Comparison of ENCODE assay signal across 10 cellular contexts in the genomic region with DNA sequence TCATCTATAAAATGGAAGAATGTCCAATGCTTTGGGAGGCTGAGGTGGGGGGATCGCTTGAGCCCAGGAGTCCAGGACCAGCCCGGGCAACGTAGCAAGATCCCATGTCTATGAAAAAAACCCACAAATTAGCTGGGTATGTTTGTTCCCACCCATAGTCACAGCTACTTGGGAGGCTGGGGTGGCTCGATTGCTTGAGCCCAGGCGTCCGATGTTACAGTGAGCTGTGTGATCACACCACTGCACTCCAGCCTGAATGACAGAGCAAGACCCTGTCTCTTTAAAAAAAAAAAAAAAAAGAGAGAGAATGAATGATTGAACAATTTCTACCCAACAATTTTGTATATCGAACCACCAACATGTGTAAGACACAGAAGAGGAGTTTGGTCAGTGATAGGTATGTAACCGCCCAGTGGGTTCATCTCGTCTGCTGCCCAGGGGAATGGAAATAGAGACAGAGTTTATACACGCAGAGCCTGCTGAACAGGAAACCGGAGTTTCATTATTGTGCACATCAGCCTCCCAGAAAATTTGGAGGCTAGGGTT. TPM values are rescaled to one million over a fixed set of nuclear protein-coding genes. Genes with fewer than 3 reads are reported as not detected.
A peak's percentile ranks its signal among the peaks of the same experiment; 100 is the strongest.
DNase-seq lines count a peak whose midpoint lies in the region; ATAC-seq, FAIRE-seq and TF ChIP-seq lines count a peak whose summit lies in the region.
"Had no signal": no experiment of that assay in that cellular context is flagged by ENCODE, and none has a peak within 500 bp of the region (broad histone marks: within the 10 kb centered on the region; RNA-seq: fewer than 3 reads in every experiment).

No MANE protein-coding gene starts in this region.

- H3K27me3 ChIP-seq in BLaER1: no peaks in the 10 kb centered on the region
- H3K27me3 ChIP-seq in IMR-90 (ENCODE audit: control insufficient read depth, insufficient read depth, low read length): no peaks in the 10 kb centered on the region

- peak overlapping the region; percentile 97 for H2BK120ac ChIP-seq in IMR-90 (ENCODE audit: low read depth, low read length)

- H3K27me3 Mint-ChIP-seq in effector memory CD8-positive, alpha-beta T cell: no peaks in the 10 kb centered on the region
- H3K27me3 Mint-ChIP-seq in neural crest cell (ENCODE audit: low read depth): no peaks in the 10 kb centered on the region

- peak overlapping the region; percentile 98 to 100; a peak in 3 of 4 replicates for H4K8ac ChIP-seq in IMR-90 (ENCODE audit: low read depth in 2 of 2, low read length in 2 of 2)

- no CpG with 5 or more reads among the region's 11 CpGs for WGBS in IMR-90 (ENCODE audit: extremely low coverage in 2 of 2, insufficient read length in 1 of 2), 2 experiments

- peak overlapping the region; percentile 79 to 82 for H3K4me3 Mint-ChIP-seq in effector memory CD8-positive, alpha-beta T cell
- H3K4me3 Mint-ChIP-seq in neural crest cell: no peak overlapping the region

- H3K4me1 Mint-ChIP-seq in effector memory CD8-positive, alpha-beta T cell (ENCODE audit: low read depth in 2 of 2): peaks cover 8 to 10% of the 10 kb centered on the region in 2 donors
- peaks cover 17% of the 10 kb centered on the region for H3K4me1 Mint-ChIP-seq in neural crest cell

- peaks cover 28% of the 10 kb centered on the region for H3K4me1 ChIP-seq in BLaER1
- H3K4me1 ChIP-seq in IMR-90 (ENCODE audit: control insufficient read depth, insufficient read depth, low read length): peaks cover 4% of the 10 kb centered on the region

- H2AK9ac ChIP-seq in IMR-90 (replicated peaks; ENCODE audit: low read depth, low read length, poor library complexity): no peak overlapping the region

- CTCF ChIA-PET in IMR-90 (lab: Yijun Ruan, JAX): interaction anchor here (0.8 kb wide), 1 partner anchor 12 kb away, joined by 3 read pairs; no protein-coding TSS in a partner anchor

- H3K9ac ChIP-seq in BLaER1 (peak overlapping the region; percentile 78), IMR-90 (ENCODE audit: low read depth, low read length) (0 out of 2 replicates have a peak overlapping the region, but pooled peaks have one; percentile 39)

- H3K4ac ChIP-seq in IMR-90 (ENCODE audit: low read depth, low read length): peak overlapping the region; percentile 100; the same call in 1 of the 2 replicates

- DNase-seq in IMR-90: no peak
- no peak for DNase-seq in effector memory CD8-positive, alpha-beta T cell
- DNase-seq in neural crest cell (ENCODE audit: low read depth, low spot score): no peak
- DNase-seq in germinal center (ENCODE audit: low spot score): no peak
- no peak for DNase-seq in HCEC 1CT
- no peak for DNase-seq in urothelium cell line (ENCODE audit: low spot score)
- DNase-seq: DMS153 had no signal

- H2AK5ac ChIP-seq in IMR-90 (ENCODE audit: low read depth, low read length): peak overlapping the region; percentile 60

- TF ChIP-seq RAD21 in IMR-90 (IDR thresholded peaks at IDR 0.05; ENCODE audit: low read length): no peak

- peak overlapping the region; percentile 96; the same call in 2 of the 3 replicates for H2BK15ac ChIP-seq in IMR-90 (ENCODE audit: low read depth, low read length)

- H3K23ac ChIP-seq in IMR-90 (ENCODE audit: low read depth, low read length): no peak overlapping the region

- intact Hi-C loops in IMR-90 (cut with micrococcal nuclease): no loop called here

- peaks cover 5% of the 10 kb centered on the region; the same call in 1 of the 2 replicates for H3K36me3 ChIP-seq in BLaER1
- no peaks in the 10 kb centered on the region for H3K36me3 ChIP-seq in IMR-90 (ENCODE audit: control insufficient read depth, insufficient read depth, low read length)

- ATAC-seq in IMR-90 (ENCODE audit: low read depth): no peak
- ATAC-seq in effector memory CD8-positive, alpha-beta T cell (replicated peaks): no peak
- no peak for ATAC-seq in GM19455 (IDR thresholded peaks at IDR 0.05; ENCODE audit: unreplicated experiment)

- peak overlapping the region; percentile 46 for H4K5ac ChIP-seq in IMR-90 (ENCODE audit: low read depth, low read length)

- TF ChIP-seq CTCF in IMR-90 (conservative IDR thresholded peaks at IDR 0.05; ENCODE audit: low read depth, low read length) (no peak), neural crest cell (conservative IDR thresholded peaks at IDR 0.05) (no peak)

- H3K9me1 ChIP-seq in IMR-90 (ENCODE audit: insufficient read depth, low read length): peaks cover 4% of the 10 kb centered on the region

- peaks cover 11% of the 10 kb centered on the region for H3K36me3 Mint-ChIP-seq in effector memory CD8-positive, alpha-beta T cell (ENCODE audit: insufficient read depth)
- H3K36me3 Mint-ChIP-seq in neural crest cell (ENCODE audit: low read depth): peaks cover 2% of the 10 kb centered on the region

- H2BK5ac ChIP-seq in IMR-90 (ENCODE audit: low read depth, low read length, poor library complexity, severe bottlenecking): peak overlapping the region; percentile 96

- H3K27ac Mint-ChIP-seq in effector memory CD8-positive, alpha-beta T cell: peak overlapping the region; percentile 94 to 95
- H3K27ac Mint-ChIP-seq in neural crest cell (ENCODE audit: unreplicated experiment): peak overlapping the region; percentile 71

- H4K91ac ChIP-seq in IMR-90 (ENCODE audit: insufficient read depth, low read depth, low read length): peak overlapping the region; percentile 48

- no peak for FAIRE-seq in urothelium cell line (lab: Jason Lieb, UNC)
- FAIRE-seq: RCC 7860 had no signal

- BruUV-seq in IMR-90 (replicated peaks; lab: Mats Ljungman, UMichigan): no TSS peak

- peak overlapping the region; percentile 83 for H3K4me2 ChIP-seq in BLaER1
- no peak overlapping the region for H3K4me2 ChIP-seq in IMR-90 (ENCODE audit: low read depth, low read length)

- no peaks in the 10 kb centered on the region for H3K9me3 Mint-ChIP-seq in effector memory CD8-positive, alpha-beta T cell
- peaks cover 4% of the 10 kb centered on the region for H3K9me3 Mint-ChIP-seq in neural crest cell

- TF ChIP-seq POLR2A in IMR-90 (IDR thresholded peaks at IDR 0.05; ENCODE audit: low read depth, low read length): no peak

- peak overlapping the region; percentile 55; the same call in 1 of the 2 replicates for H3K4me3 ChIP-seq in BLaER1
- no peak overlapping the region for H3K4me3 ChIP-seq in IMR-90 (ENCODE audit: insufficient read depth, low read depth, low read length)

- H3K27ac ChIP-seq in BLaER1 (peak overlapping the region; percentile 81), IMR-90 (ENCODE audit: insufficient read depth, low read length) (peak overlapping the region; percentile 26; the same call in 1 of the 2 replicates)

- H2AFZ ChIP-seq in IMR-90 (replicated peaks; ENCODE audit: low read length, poor library complexity): peak overlapping the region; percentile 72

- in situ Hi-C loops in IMR-90 (cut with MboI; ENCODE audit: low sequenced_read_pairs): no loop called here

- H4K20me1 ChIP-seq in BLaER1 (no peaks in the 10 kb centered on the region), IMR-90 (ENCODE audit: insufficient read depth, low read length) (no peaks in the 10 kb centered on the region)

- H2BK20ac ChIP-seq in IMR-90 (ENCODE audit: low read depth, low read length): peak overlapping the region; percentile 51

- H3K14ac ChIP-seq in IMR-90 (replicated peaks; ENCODE audit: low read depth, low read length): peak overlapping the region; percentile 98

- dilution Hi-C loops in IMR-90 (cut with HindIII; ENCODE audit: low sequenced_read_pairs, unreplicated experiment): no loop called here

- H3K79me1 ChIP-seq in IMR-90 (ENCODE audit: low read depth in 1 of 2, low read length in 2 of 2): peaks cover 2 to 13% of the 10 kb centered on the region in 2 experiments; a peak in 3 of 4 replicates

- H3K56ac ChIP-seq in IMR-90 (ENCODE audit: extremely low read depth, insufficient read depth, low read length): no peak overlapping the region

- POLR2A ChIA-PET in IMR-90 (lab: Charles Lee; ENCODE audit: unreplicated experiment): interaction anchor here (0.6 kb wide), 1 partner anchor 29 kb away, joined by 3 read pairs; no protein-coding TSS in a partner anchor

- peak overlapping the region; percentile 31 for H3K18ac ChIP-seq in IMR-90 (ENCODE audit: low read depth, low read length)

- H3K9me3 ChIP-seq in BLaER1: peaks cover 24% of the 10 kb centered on the region
- H3K9me3 ChIP-seq in IMR-90 (ENCODE audit: control insufficient read depth, insufficient read depth, low read length): peaks cover 3% of the 10 kb centered on the region

TF ChIP-seq in IMR-90, 13 proteins besides CTCF, POLR2A, EP300 and RAD21:
- no peak for TF ChIP-seq SMC3 (IDR thresholded peaks at IDR 0.05; ENCODE audit: low read depth, low read length)
- TF ChIP-seq, protein P1, sequence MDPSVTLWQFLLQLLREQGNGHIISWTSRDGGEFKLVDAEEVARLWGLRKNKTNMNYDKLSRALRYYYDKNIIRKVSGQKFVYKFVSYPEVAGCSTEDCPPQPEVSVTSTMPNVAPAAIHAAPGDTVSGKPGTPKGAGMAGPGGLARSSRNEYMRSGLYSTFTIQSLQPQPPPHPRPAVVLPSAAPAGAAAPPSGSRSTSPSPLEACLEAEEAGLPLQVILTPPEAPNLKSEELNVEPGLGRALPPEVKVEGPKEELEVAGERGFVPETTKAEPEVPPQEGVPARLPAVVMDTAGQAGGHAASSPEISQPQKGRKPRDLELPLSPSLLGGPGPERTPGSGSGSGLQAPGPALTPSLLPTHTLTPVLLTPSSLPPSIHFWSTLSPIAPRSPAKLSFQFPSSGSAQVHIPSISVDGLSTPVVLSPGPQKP (IDR thresholded peaks at IDR 0.05; ENCODE audit: borderline replicate concordance, low read depth, low read length): no peak

RNA-seq across cellular contexts. Expression of a gene that starts 26.2 kb away (rescaled TPM):
- total RNA-seq in IMR-90 (2012; rRNA removed) (124 and 134 TPM in 2 replicates), neural crest cell (106 and 108 TPM in 2 replicates)
- 185 and 192 TPM in 2 replicates for polyA plus RNA-seq in IMR-90 (2012; rRNA removed)
- 59.2 and 179 TPM in 2 replicates for polyA plus RNA-seq in IMR-90 (2012; cell fraction: cytosol; rRNA removed)
- 128 and 132 TPM in 2 replicates for polyA plus RNA-seq in IMR-90 (2012; cell fraction: nucleus; rRNA removed; ENCODE audit: low replicate concordance)

RNA-seq across cellular contexts. Expression of a gene that starts 36.8 kb away (rescaled TPM):
- 304 and 320 TPM in 2 replicates for total RNA-seq in IMR-90 (2012; rRNA removed)
- 467 and 674 TPM in 2 replicates for polyA plus RNA-seq in IMR-90 (2012; rRNA removed)
- polyA plus RNA-seq in IMR-90 (2012; cell fraction: cytosol; rRNA removed): 405 and 1,457 TPM in 2 replicates
- polyA plus RNA-seq in IMR-90 (2012; cell fraction: nucleus; rRNA removed; ENCODE audit: low replicate concordance): 1,904 and 1,990 TPM in 2 replicates
- total RNA-seq in neural crest cell: 20.6 and 20.9 TPM in 2 replicates

Comparison
In these comparisons a context has a peak if more than half of its experiments do, and no peak if none do; other contexts are left out.
1. RNA of a gene that starts 36.8 kb away (total RNA-seq): 304 to 320 TPM in IMR-90; 20.6 to 20.9 TPM in neural crest cell; every median in the first group is over 10 times any median in the second.